Comparison of ENCODE assay signal across 25 cellular contexts in genomic region chr6:37375376-37375775, GRCh38.
"Had no signal": no experiment of that assay in that cellular context is flagged by ENCODE, and none has a peak within 500 bp of the region (broad histone marks: within the 10 kb centered on the region; RNA-seq: fewer than 3 reads in every experiment).

No MANE protein-coding gene starts in this region.

- H3K27me3 Mint-ChIP-seq: activated naive CD8-positive, alpha-beta T cell; T-cell had no signal

- H3K9me3 Mint-ChIP-seq: activated T-helper 2 cell treated with anti-CD3 and anti-CD28 coated beads, Interferon-gamma antibody, Interleukin-2, Interleukin-4, amounts not matched to agents 10 μg/mL and 5 μg/mL and 100 μg/mL, durations not matched to agents 14 hours and 24 hours and 36 hours; endodermal cell; neural crest cell; T-cell had no signal

- H3K27ac Mint-ChIP-seq: activated CD8-positive, alpha-beta T cell treated with anti-CD3 and anti-CD28 coated beads, Interleukin-2, amount 10 ng/mL, durations not matched to agents 7 days and 5 days; activated naive CD8-positive, alpha-beta T cell; activated T-helper 2 cell treated with anti-CD3 and anti-CD28 coated beads, Interferon-gamma antibody, Interleukin-2, Interleukin-4, amounts not matched to agents 10 μg/mL and 5 μg/mL and 100 μg/mL, durations not matched to agents 14 hours and 24 hours and 36 hours; endodermal cell had no signal

- H3K4me3 ChIP-seq: adrenal gland, coronary artery, mucosa of descending colon, thyroid gland had no signal

- H3K27ac ChIP-seq: adrenal gland, coronary artery, foreskin keratinocyte, thyroid gland, WERI-Rb-1 had no signal

- H3K4me1 Mint-ChIP-seq: neural crest cell, T-cell had no signal

- ATAC-seq: activated CD8-positive, alpha-beta T cell treated with anti-CD3 and anti-CD28 coated beads, Interleukin-2, amount 10 ng/mL, durations not matched to agents 7 days and 5 days; foreskin keratinocyte; left colon; mucosa of descending colon; sciatic nerve; stimulated activated naive CD8-positive, alpha-beta T cell treated with anti-CD3 and anti-CD28 coated beads, Interleukin-15, Interleukin-2, amounts not matched to agents 100 U/mL and 50 U/mL, for 24 hours; T-cell had no signal

- H3K27me3 ChIP-seq: adrenal gland, foreskin keratinocyte, thyroid gland had no signal

- H3K4me3 Mint-ChIP-seq: activated CD8-positive, alpha-beta T cell treated with anti-CD3 and anti-CD28 coated beads, Interleukin-2, amount 10 ng/mL, durations not matched to agents 7 days and 5 days; activated naive CD8-positive, alpha-beta T cell; endodermal cell; neural crest cell; T-cell had no signal

- H3K4me1 ChIP-seq: adrenal gland had no signal

- H3K9me3 ChIP-seq: adrenal gland, mucosa of descending colon, thyroid gland had no signal

- DNase-seq: activated CD4-positive, alpha-beta T cell treated with anti-CD3 and anti-CD28 coated beads for 1 hour; activated CD4-positive, alpha-beta T cell treated with anti-CD3 and anti-CD28 coated beads, Interleukin-2, amount 50 U/mL, for 1 hour; activated CD8-positive, alpha-beta T cell treated with anti-CD3 and anti-CD28 coated beads, Interleukin-2, amount 10 ng/mL, durations not matched to agents 7 days and 5 days; activated naive CD4-positive, alpha-beta T cell; adrenal gland; cerebellar nuclear complex; endodermal cell; erythroblast; left colon; mesendoderm; mucosa of descending colon; occipital lobe; small intestine; stimulated activated CD4-positive, alpha-beta T cell treated with anti-CD3 and anti-CD28 coated beads, Interleukin-2, amount 100 ng/mL, for 48 hours; stimulated activated CD8-positive, alpha-beta memory T cell treated with anti-CD3 and anti-CD28 coated beads, Interleukin-4, amount 100 ng/mL, for 48 hours; stimulated activated naive CD8-positive, alpha-beta T cell treated with anti-CD3 and anti-CD28 coated beads, Interleukin-15, Interleukin-2, amounts not matched to agents 100 U/mL and 50 U/mL, for 24 hours; T-cell; thyroid gland; WERI-Rb-1 had no signal
